Comparison of ENCODE assay signal across 8 cellular contexts in genomic region chr12:120194226-120194533, GRCh38. TPM values are rescaled to one million over a fixed set of nuclear protein-coding genes. Genes with fewer than 3 reads are reported as not detected.
DNase-seq lines count a peak whose midpoint lies in the region; ATAC-seq and TF ChIP-seq lines count a peak whose summit lies in the region.

No MANE protein-coding gene starts in this region.

- H3K4me1 Mint-ChIP-seq in T-cell = peaks cover 33 to 52% (median 45%) of the 10 kb centered on the region in 3 donors

- 1% methylated on average over 15 of the region's 18 CpGs for WGBS in smooth muscle cell (ENCODE audit: low lambda C conversion rate)

- H3F3A ChIP-seq in smooth muscle cell (ENCODE audit: low read depth) = peaks cover 9% of the 10 kb centered on the region

- POLR2A ChIA-PET in T-cell (lab: Charles Lee) = no interaction called here

- no peaks in the 10 kb centered on the region for H3K27me3 Mint-ChIP-seq in T-cell

- H3K27ac ChIP-seq in cardiac muscle cell (peak overlapping the region; percentile 77), smooth muscle cell (ENCODE audit: low read depth) (peak overlapping the region; percentile 88)

- H2AFZ ChIP-seq in smooth muscle cell (ENCODE audit: low read depth) = peak overlapping the region; percentile 17

- peaks cover 32% of the 10 kb centered on the region for H3K36me3 Mint-ChIP-seq in T-cell

- H4K20me1 ChIP-seq in smooth muscle cell (ENCODE audit: low read depth) = peaks cover 52% of the 10 kb centered on the region

- ATAC-seq in T-cell (replicated peaks in 1 of 4) (peak in 3 of 4 experiments; percentile 37 to 41 (median 38)), left cardiac atrium (peak; percentile 27 to 56)

- no peaks in the 10 kb centered on the region for H3K27me3 ChIP-seq in cardiac muscle cell
- no peaks in the 10 kb centered on the region for H3K27me3 ChIP-seq in smooth muscle cell (ENCODE audit: low read depth)

- no peaks in the 10 kb centered on the region for H3K9me3 ChIP-seq in cardiac muscle cell (ENCODE audit: low read depth)
- no peaks in the 10 kb centered on the region for H3K9me3 ChIP-seq in smooth muscle cell (replicated peaks; ENCODE audit: low read depth)

- no peaks in the 10 kb centered on the region for H3K9me3 Mint-ChIP-seq in T-cell

- H3K4me3 ChIP-seq in cardiac muscle cell (peak overlapping the region; percentile 85), smooth muscle cell (peak overlapping the region; percentile 79)

- H3K4me3 Mint-ChIP-seq in T-cell = peak overlapping the region; percentile 83 to 89 (median 86)

- no peak for DNase-seq in cardiac muscle cell (ENCODE audit: low read depth in 1 of 2, low spot score in 1 of 2)
- no peak for DNase-seq in cardiac septum (ENCODE audit: low spot score)
- peak in 1 of 34 experiments; percentile 8 for DNase-seq in T-cell
- no peak for DNase-seq in left cardiac atrium
- no peak for DNase-seq in smooth muscle cell (lab: John Stamatoyannopoulos, UW; ENCODE audit: unreplicated experiment)
- DNase-seq in NCI-H187 treated with DMSO at 0.1 percent for 48 hours (lab: John Stamatoyannopoulos, UW) = no peak
- DNase-seq in HuH-7.5 (ENCODE audit: low spot score) = no peak
- no peak for DNase-seq in GDM1 (lab: John Stamatoyannopoulos, UW)

- CTCF ChIA-PET in T-cell (lab: Charles Lee) = no interaction called here

- H3K4me2 ChIP-seq in smooth muscle cell = peak overlapping the region; percentile 89

- TF ChIP-seq CTCF in cardiac muscle cell (IDR thresholded peaks at IDR 0.05; ENCODE audit: low read depth, low read length) (no peak), smooth muscle cell (IDR thresholded peaks at IDR 0.05; ENCODE audit: borderline replicate concordance, insufficient read depth, poor library complexity, severe bottlenecking) (no peak)

- H3K9ac ChIP-seq in smooth muscle cell (ENCODE audit: low read depth) = peak overlapping the region; percentile 79

- H3K4me1 ChIP-seq in cardiac muscle cell (ENCODE audit: low read depth) (peaks cover 14% of the 10 kb centered on the region), smooth muscle cell (ENCODE audit: low read depth) (peaks cover 17% of the 10 kb centered on the region)

- intact Hi-C loops in cardiac septum (cut with DNase I) (no loop called here), left cardiac atrium (cut with DNase I) (no loop called here)

- H3K27ac Mint-ChIP-seq in T-cell = peak overlapping the region; percentile 84 to 86

- H3K36me3 ChIP-seq in cardiac muscle cell = peaks cover 21% of the 10 kb centered on the region
- peaks cover 3% of the 10 kb centered on the region for H3K36me3 ChIP-seq in smooth muscle cell (ENCODE audit: low read depth)

- peaks cover 79% of the 10 kb centered on the region for H3K79me2 ChIP-seq in smooth muscle cell (ENCODE audit: low read depth)

RNA-seq across cellular contexts. Expression of gene GCN1, which starts 0.3 kb away (rescaled TPM):
- total RNA-seq in cardiac muscle cell = 59.2 and 76.0 TPM in 2 replicates
- polyA plus RNA-seq in cardiac muscle cell = 27.0 and 37.0 TPM in 2 replicates
- total RNA-seq in cardiac septum = 39.8 TPM
- 100 to 1,000 TPM; 139 to 171 (median 161) TPM for total RNA-seq in T-cell
- total RNA-seq in left cardiac atrium = 10 to 100 TPM; 36.1 to 51.9 TPM
- 40.4 and 44.3 TPM in 2 replicates for total RNA-seq in smooth muscle cell
- 31.6 and 35.9 TPM in 2 replicates for polyA plus RNA-seq in smooth muscle cell

RNA-seq across cellular contexts. Expression of gene RPLP0, which starts 6.7 kb away (rescaled TPM):
- total RNA-seq in cardiac muscle cell (3,916 and 4,641 TPM in 2 replicates), cardiac septum (594 TPM), T-cell (1,000 to 10,000 TPM; 1,782 to 2,711 (median 2,416) TPM), left cardiac atrium (1,000 to 10,000 TPM; 1,049 to 1,054 TPM), smooth muscle cell (2,989 and 3,138 TPM in 2 replicates)
- polyA plus RNA-seq in cardiac muscle cell (904 and 1,089 TPM in 2 replicates), smooth muscle cell (1,054 and 1,106 TPM in 2 replicates)
